Comparison of ENCODE assay signal across 20 cellular contexts in genomic region chr1:5953386-5953785, GRCh38. TPM values are rescaled to one million over a fixed set of nuclear protein-coding genes. Genes with fewer than 3 reads are reported as not detected.
A peak's percentile ranks its signal among the peaks of the same experiment; 100 is the strongest.
DNase-seq lines count a peak whose midpoint lies in the region; ATAC-seq, FAIRE-seq and TF ChIP-seq lines count a peak whose summit lies in the region.
"Had no signal": no experiment of that assay in that cellular context is flagged by ENCODE, and none has a peak within 500 bp of the region (broad histone marks: within the 10 kb centered on the region; RNA-seq: fewer than 3 reads in every experiment).

No MANE protein-coding gene starts in this region.

- H3K36me3 ChIP-seq in heart right ventricle (peaks cover 0 to 79% (median 5%) of the 10 kb centered on the region in 9 donors), HepG2 (replicated peaks in 1 of 2; ENCODE audit: control insufficient read depth in 1 of 2, insufficient read depth in 2 of 2, low read length in 2 of 2) (peaks cover 1 to 14% of the 10 kb centered on the region in 2 experiments; a peak in 2 of 5 replicates), upper lobe of right lung (peaks cover 29% of the 10 kb centered on the region)

- TF ChIP-seq CTCF in heart right ventricle (IDR thresholded peaks at IDR 0.05) (no peak), HepG2 (CRISPR knock-in tag; IDR thresholded peaks at IDR 0.05) (no peak), osteocyte (IDR thresholded peaks at IDR 0.05) (no peak), upper lobe of right lung (IDR thresholded peaks at IDR 0.05) (no peak), D721Med (IDR thresholded peaks at IDR 0.05; ENCODE audit: insufficient read depth, missing control alignments) (no peak)

- intact Hi-C loops in cardiac septum (cut with DNase I) = no loop called here
- intact Hi-C loops in heart right ventricle (cut with DNase I) = no loop called here
- intact Hi-C loops in HepG2 (cut with micrococcal nuclease; ENCODE audit: unreplicated experiment) = no loop called here
- intact Hi-C loops in upper lobe of right lung (cut with DNase I) = no loop called here

- DNase-seq in cardiac septum (ENCODE audit: low spot score) = peak; percentile 49
- DNase-seq in heart right ventricle = no peak
- DNase-seq in HepG2 (ENCODE audit: low spot score) = no peak
- peak; percentile 82 for DNase-seq in osteocyte (ENCODE audit: extremely low spot score, unreplicated experiment)
- DNase-seq in upper lobe of right lung = peak; percentile 54
- DNase-seq in D721Med (ENCODE audit: insufficient read length, low spot score) = no peak
- DNase-seq in stimulated activated effector memory CD8-positive, alpha-beta T cell treated with anti-CD3 and anti-CD28 coated beads, Interleukin-12 subunit alpha, Interleukin-12 subunit beta, amount 100 ng/mL, for 72 hours (ENCODE audit: low spot score in 2 of 2) = no peak
- DNase-seq: C1 segment of cervical spinal cord; Calu3; CD4-positive, alpha-beta T cell; DMS79; EL; GOT3; H9 had no signal

- no peaks in the 10 kb centered on the region for H3K27me3 Mint-ChIP-seq in osteocyte (ENCODE audit: unreplicated experiment)
- H3K27me3 Mint-ChIP-seq: B cell; CD4-positive, alpha-beta T cell had no signal

- H2AFZ ChIP-seq in HepG2 (ENCODE audit: low read length) = no peak overlapping the region

- BruUV-seq in HepG2 (replicated peaks; lab: Mats Ljungman, UMichigan) = no TSS peak

- H3K4me3 ChIP-seq in heart right ventricle = no peak overlapping the region
- H3K4me3 ChIP-seq in HepG2 (replicated peaks in 1 of 3; ENCODE audit: insufficient read depth in 1 of 3, low read depth in 2 of 3, low read length in 3 of 3) = no peak overlapping the region
- no peak overlapping the region for H3K4me3 ChIP-seq in upper lobe of right lung

- 96 to 97% methylated on average over 11 of the region's 11 CpGs for WGBS in heart right ventricle, 2 donors
- 98% methylated on average over 10 of the region's 11 CpGs for WGBS in HepG2 (ENCODE audit: low lambda C conversion rate)

- TF ChIP-seq POLR2A in HepG2 (IDR thresholded peaks at IDR 0.05; ENCODE audit: insufficient read depth in 1 of 2, low read depth in 2 of 2, low read length in 2 of 2) = no peak

- H3K9me3 ChIP-seq in heart right ventricle = no peaks in the 10 kb centered on the region
- H3K9me3 ChIP-seq in HepG2 (ENCODE audit: low read length) = no peaks in the 10 kb centered on the region
- H3K9me3 ChIP-seq in upper lobe of right lung = no peaks in the 10 kb centered on the region

- FAIRE-seq in HepG2 (lab: Jason Lieb, UNC) = no peak
- no peak for FAIRE-seq in D721Med (lab: Jason Lieb, UNC)
- FAIRE-seq: A204.1, G401.6, GM12891, GM19239 had no signal

- H3K4me1 ChIP-seq in heart right ventricle = no peaks in the 10 kb centered on the region
- peaks cover 78% of the 10 kb centered on the region for H3K4me1 ChIP-seq in HepG2 (ENCODE audit: insufficient read depth, low read length)
- no peaks in the 10 kb centered on the region for H3K4me1 ChIP-seq in upper lobe of right lung

- H3K9ac ChIP-seq in HepG2 (ENCODE audit: insufficient read depth, low read depth, low read length) = no peak overlapping the region

- no peak overlapping the region for H3K27ac Mint-ChIP-seq in osteocyte (ENCODE audit: unreplicated experiment)
- no peak overlapping the region for H3K27ac Mint-ChIP-seq in stimulated activated effector memory CD8-positive, alpha-beta T cell treated with anti-CD3 and anti-CD28 coated beads, Interleukin-12 subunit alpha, Interleukin-12 subunit beta, amount 100 ng/mL, for 72 hours
- H3K27ac Mint-ChIP-seq: B cell; CD4-positive, alpha-beta T cell; H9 had no signal

- in situ Hi-C loops in HepG2 (cut with HindIII; ENCODE audit: extremely low pct_ligation_motif_present, low pct_unique_long_range_greater_than_20kb) = no loop called here

- no peak for TF ChIP-seq RAD21 in HepG2 (CRISPR knock-in tag; IDR thresholded peaks at IDR 0.05)

- CTCF ChIA-PET in HepG2 (lab: Yijun Ruan, JAX; ENCODE audit: low intra/inter-chr PET ratio, low total read pairs) = no interaction called here

- ATAC-seq in heart right ventricle (no peak), HepG2 (no peak), upper lobe of right lung (no peak), GM18519 (IDR thresholded peaks at IDR 0.05; ENCODE audit: low FRiP score, unreplicated experiment) (no peak)
- ATAC-seq in stimulated activated effector memory CD8-positive, alpha-beta T cell treated with anti-CD3 and anti-CD28 coated beads, Interleukin-12 subunit alpha, Interleukin-12 subunit beta, amount 100 ng/mL, for 72 hours = no peak

- no peaks in the 10 kb centered on the region for H3K27me3 ChIP-seq in heart right ventricle
- H3K27me3 ChIP-seq in HepG2 (ENCODE audit: control insufficient read depth in 1 of 2, insufficient read depth in 2 of 2, low read length in 2 of 2) = no peaks in the 10 kb centered on the region
- no peaks in the 10 kb centered on the region for H3K27me3 ChIP-seq in upper lobe of right lung

- TF ChIP-seq EP300 in HepG2 (IDR thresholded peaks at IDR 0.05; ENCODE audit: low read depth in 2 of 2, low read length in 2 of 2) (no peak), HepG2 (CRISPR knock-in tag; IDR thresholded peaks at IDR 0.05; ENCODE audit: borderline replicate concordance) (no peak)

- no peak overlapping the region for H3K27ac ChIP-seq in heart right ventricle
- peak overlapping the region; percentile 22 for H3K27ac ChIP-seq in HepG2 (ENCODE audit: extremely low read length, insufficient read depth, low read length)
- H3K27ac ChIP-seq in upper lobe of right lung = no peak overlapping the region

- no peak overlapping the region for H3K4me2 ChIP-seq in HepG2 (ENCODE audit: low read depth, low read length)

- H3K79me2 ChIP-seq in HepG2 (ENCODE audit: insufficient read depth, low read length) = peaks cover 4% of the 10 kb centered on the region

- H3K4me3 Mint-ChIP-seq in osteocyte (ENCODE audit: unreplicated experiment) = no peak overlapping the region
- no peak overlapping the region for H3K4me3 Mint-ChIP-seq in stimulated activated effector memory CD8-positive, alpha-beta T cell treated with anti-CD3 and anti-CD28 coated beads, Interleukin-12 subunit alpha, Interleukin-12 subunit beta, amount 100 ng/mL, for 72 hours
- H3K4me3 Mint-ChIP-seq: B cell; CD4-positive, alpha-beta T cell; H9 had no signal

- peaks cover 2% of the 10 kb centered on the region for H3K4me1 Mint-ChIP-seq in osteocyte (ENCODE audit: unreplicated experiment)
- peaks cover 23% of the 10 kb centered on the region for H3K4me1 Mint-ChIP-seq in stimulated activated effector memory CD8-positive, alpha-beta T cell treated with anti-CD3 and anti-CD28 coated beads, Interleukin-12 subunit alpha, Interleukin-12 subunit beta, amount 100 ng/mL, for 72 hours
- H3K4me1 Mint-ChIP-seq: H9 had no signal

- peaks cover 22% of the 10 kb centered on the region for H3K36me3 Mint-ChIP-seq in osteocyte (ENCODE audit: unreplicated experiment)
- peaks cover 25% of the 10 kb centered on the region for H3K36me3 Mint-ChIP-seq in stimulated activated effector memory CD8-positive, alpha-beta T cell treated with anti-CD3 and anti-CD28 coated beads, Interleukin-12 subunit alpha, Interleukin-12 subunit beta, amount 100 ng/mL, for 72 hours

- no peaks in the 10 kb centered on the region for H3K9me3 Mint-ChIP-seq in osteocyte (ENCODE audit: unreplicated experiment)
- no peaks in the 10 kb centered on the region for H3K9me3 Mint-ChIP-seq in stimulated activated effector memory CD8-positive, alpha-beta T cell treated with anti-CD3 and anti-CD28 coated beads, Interleukin-12 subunit alpha, Interleukin-12 subunit beta, amount 100 ng/mL, for 72 hours
- H3K9me3 Mint-ChIP-seq: CD4-positive, alpha-beta T cell; H9 had no signal

- H4K20me1 ChIP-seq in HepG2 (ENCODE audit: insufficient read depth, low read length) = no peaks in the 10 kb centered on the region

- POLR2A ChIA-PET in HepG2 (lab: Yijun Ruan, JAX) = no interaction called here

TF ChIP-seq in HepG2, 621 proteins besides CTCF, POLR2A, EP300 and RAD21 (continues in another document):
- TF ChIP-seq PCBP2 (optimal IDR thresholded peaks at IDR 0.05; ENCODE audit: low read depth, low read length, poor library complexity, severe bottlenecking) (no peak), ZNF230 (CRISPR knock-in tag; IDR thresholded peaks at IDR 0.05) (no peak), MYNN (CRISPR knock-in tag; IDR thresholded peaks at IDR 0.05; ENCODE audit: low read depth) (no peak)

RNA-seq across cellular contexts. Expression of gene NPHP4, which starts 38.8 kb away (rescaled TPM):
- total RNA-seq in cardiac septum = 6.6 TPM
- total RNA-seq in heart right ventricle = 1 to 10 TPM; 2.4 to 5.7 (median 3.3) TPM
- 1 to 10 TPM; 2.4 to 3.8 TPM for polyA plus RNA-seq in heart right ventricle
- 5.7 and 6.8 TPM in 2 replicates for total RNA-seq in HepG2 (2016; rRNA removed; fragmentation: Illumina TruSeq; extraction: Trizol)
- 14.2 and 15.4 TPM in 2 replicates for total RNA-seq in HepG2 (2016; cell fraction: cytosol; rRNA removed; fragmentation: Illumina TruSeq; extraction: Trizol; ENCODE audit: low read depth)
- total RNA-seq in HepG2 (2016; cell fraction: insoluble cytoplasmic fraction; rRNA removed; fragmentation: Illumina TruSeq; extraction: Trizol) = 4.1 and 7.4 TPM in 2 replicates
- total RNA-seq in HepG2 (2016; cell fraction: membrane; rRNA removed; fragmentation: Illumina TruSeq; extraction: Trizol) = 8.5 and 9.7 TPM in 2 replicates
- 10.3 and 12.7 TPM in 2 replicates for total RNA-seq in HepG2 (2016; cell fraction: nucleus; rRNA removed; fragmentation: Illumina TruSeq; extraction: Trizol)
- 4.4 and 4.8 TPM in 2 replicates for polyA plus RNA-seq in HepG2 (2011; rRNA removed)
- 1.9 and 3.0 TPM in 2 replicates for polyA plus RNA-seq in HepG2 (2011; cell fraction: cytosol; rRNA removed)
- 40.2 and 52.1 TPM in 2 replicates for polyA plus RNA-seq in HepG2 (2011; cell fraction: nucleus; rRNA removed)
- 4.8 and 5.9 TPM in 2 replicates for polyA plus RNA-seq in HepG2 (2012)
- polyA plus RNA-seq in HepG2 (2016; cell fraction: cytosol; fragmentation: Illumina TruSeq; extraction: Trizol; ENCODE audit: low read depth) = 0.46 and 0.69 TPM in 2 replicates
- 4.0 and 5.3 TPM in 2 replicates for polyA plus RNA-seq in HepG2 (2016; cell fraction: insoluble cytoplasmic fraction; fragmentation: Illumina TruSeq; extraction: Trizol; ENCODE audit: low read depth)
- 1.4 and 1.6 TPM in 2 replicates for polyA plus RNA-seq in HepG2 (2016; cell fraction: membrane; fragmentation: Illumina TruSeq; extraction: Trizol; ENCODE audit: low read depth)
- polyA plus RNA-seq in HepG2 (2016; cell fraction: nucleus; fragmentation: Illumina TruSeq; extraction: Trizol; ENCODE audit: insufficient read depth, low read depth) = 30.1 and 30.8 TPM in 2 replicates
- 13.1 TPM in 2 replicates for polyA minus RNA-seq in HepG2 (2011; rRNA and poly(A)+ RNA removed; ENCODE audit: low replicate concordance)
- 4.6 and 4.9 TPM in 2 replicates for polyA minus RNA-seq in HepG2 (2011; cell fraction: cytosol; rRNA and poly(A)+ RNA removed)
- polyA minus RNA-seq in HepG2 (2011; cell fraction: nucleus; rRNA and poly(A)+ RNA removed) = 14.7 and 15.8 TPM in 2 replicates
- total RNA-seq in osteocyte = 11.1 and 12.8 TPM in 2 replicates
- 14.6 TPM for total RNA-seq in upper lobe of right lung

Comparison
In these comparisons a context has a peak if more than half of its experiments do, and no peak if none do; other contexts are left out.
1. DNase-seq: peak in cardiac septum (single experiment), osteocyte (single experiment) and upper lobe of right lung (single experiment); none in heart right ventricle (0 of 2), HepG2 (single experiment), D721Med (single experiment) and stimulated activated effector memory CD8-positive, alpha-beta T cell treated with anti-CD3 and anti-CD28 coated beads, Interleukin-12 subunit alpha, Interleukin-12 subunit beta, amount 100 ng/mL, for 72 hours (0 of 2).